In genomic region chr2:6864938-6865345, GRCh38 we compare ENCODE assay signal across 8 cellular contexts.
DNase-seq lines count a peak whose midpoint lies in the region; ATAC-seq lines count a peak whose summit lies in the region.

No MANE protein-coding gene starts in this region.

- H3K27ac Mint-ChIP-seq in stimulated activated effector memory CD8-positive, alpha-beta T cell treated with anti-CD3 and anti-CD28 coated beads, Interleukin-12 subunit alpha, Interleukin-12 subunit beta, amount 100 ng/mL, for 72 hours = no peak overlapping the region

- peaks cover 8% of the 10 kb centered on the region for H3K4me1 Mint-ChIP-seq in stimulated activated effector memory CD8-positive, alpha-beta T cell treated with anti-CD3 and anti-CD28 coated beads, Interleukin-12 subunit alpha, Interleukin-12 subunit beta, amount 100 ng/mL, for 72 hours

- peak overlapping the region; percentile 53 for H3K4me3 ChIP-seq in iPS DF 6.9 (ENCODE audit: low read length)

- H3K36me3 ChIP-seq in iPS DF 6.9 (ENCODE audit: control insufficient read depth, insufficient read depth, low read length) = no peaks in the 10 kb centered on the region

- ATAC-seq in HG03342 (IDR thresholded peaks at IDR 0.05; ENCODE audit: unreplicated experiment) = peak; percentile 19
- peak; percentile 30 for ATAC-seq in stimulated activated effector memory CD8-positive, alpha-beta T cell treated with anti-CD3 and anti-CD28 coated beads, Interleukin-12 subunit alpha, Interleukin-12 subunit beta, amount 100 ng/mL, for 72 hours

- no peaks in the 10 kb centered on the region for H3K9me3 ChIP-seq in iPS DF 6.9 (ENCODE audit: control insufficient read depth, insufficient read depth, low read length)

- no peaks in the 10 kb centered on the region for H3K36me3 Mint-ChIP-seq in stimulated activated effector memory CD8-positive, alpha-beta T cell treated with anti-CD3 and anti-CD28 coated beads, Interleukin-12 subunit alpha, Interleukin-12 subunit beta, amount 100 ng/mL, for 72 hours

- no CpG with 5 or more reads among the region's 36 CpGs for WGBS in iPS DF 6.9 (ENCODE audit: insufficient coverage, insufficient read length)

- peaks cover 1% of the 10 kb centered on the region; the same call in 1 of the 2 replicates for H3K4me1 ChIP-seq in iPS DF 6.9 (ENCODE audit: control insufficient read depth, insufficient read depth, low read length)

- peak; percentile 22 to 38 for DNase-seq in stimulated activated CD4-positive, alpha-beta T cell treated with anti-CD3 and anti-CD28 coated beads, Interleukin-2, amount 100 ng/mL, for 24 hours
- DNase-seq in stimulated activated CD4-positive, alpha-beta T cell treated with anti-CD3 and anti-CD28 coated beads, Interleukin-4, amount 100 ng/mL, for 1 hour = no peak
- DNase-seq in activated effector memory CD4-positive, alpha-beta T cell treated with anti-CD3 and anti-CD28 coated beads, Interleukin-2, amount 50 U/mL, for 16 hours = peak; percentile 68
- no peak for DNase-seq in iPS DF 6.9 (ENCODE audit: low read depth, low spot score)
- DNase-seq in stimulated activated effector memory CD8-positive, alpha-beta T cell treated with anti-CD3 and anti-CD28 coated beads, Interleukin-12 subunit alpha, Interleukin-12 subunit beta, amount 100 ng/mL, for 72 hours (ENCODE audit: low spot score in 2 of 2) = no peak
- DNase-seq in SKM-1 (lab: John Stamatoyannopoulos, UW; ENCODE audit: unreplicated experiment) = no peak
- DNase-seq in NCI-H2107 (lab: John Stamatoyannopoulos, UW) = no peak

- peaks cover 15% of the 10 kb centered on the region for H3K27me3 ChIP-seq in iPS DF 6.9 (ENCODE audit: control insufficient read depth, insufficient read depth, low read length)

- H3K4me3 Mint-ChIP-seq in stimulated activated effector memory CD8-positive, alpha-beta T cell treated with anti-CD3 and anti-CD28 coated beads, Interleukin-12 subunit alpha, Interleukin-12 subunit beta, amount 100 ng/mL, for 72 hours = peak overlapping the region; percentile 88

- peaks cover 5% of the 10 kb centered on the region for H3K9me3 Mint-ChIP-seq in stimulated activated effector memory CD8-positive, alpha-beta T cell treated with anti-CD3 and anti-CD28 coated beads, Interleukin-12 subunit alpha, Interleukin-12 subunit beta, amount 100 ng/mL, for 72 hours

- H3K27ac ChIP-seq in iPS DF 6.9 (ENCODE audit: low read length) = no peak overlapping the region

Comparison
In these comparisons a context has a peak if more than half of its experiments do, and no peak if none do; other contexts are left out.
1. DNase-seq: peak in stimulated activated CD4-positive, alpha-beta T cell treated with anti-CD3 and anti-CD28 coated beads, Interleukin-2, amount 100 ng/mL, for 24 hours (2 of 2) and activated effector memory CD4-positive, alpha-beta T cell treated with anti-CD3 and anti-CD28 coated beads, Interleukin-2, amount 50 U/mL, for 16 hours (single experiment); none in stimulated activated CD4-positive, alpha-beta T cell treated with anti-CD3 and anti-CD28 coated beads, Interleukin-4, amount 100 ng/mL, for 1 hour (single experiment), iPS DF 6.9 (single experiment), stimulated activated effector memory CD8-positive, alpha-beta T cell treated with anti-CD3 and anti-CD28 coated beads, Interleukin-12 subunit alpha, Interleukin-12 subunit beta, amount 100 ng/mL, for 72 hours (0 of 2), SKM-1 (single experiment) and NCI-H2107 (single experiment).